In genomic region chr22:31321421-31321820, GRCh38 we compare ENCODE assay signal across 15 cellular contexts.
"Had no signal": no experiment of that assay in that cellular context is flagged by ENCODE, and none has a peak within 500 bp of the region (broad histone marks: within the 10 kb centered on the region; RNA-seq: fewer than 3 reads in every experiment).

No MANE protein-coding gene starts in this region.

- FAIRE-seq: astrocyte, kidney had no signal

- H3K9me3 ChIP-seq: left ventricle myocardium inferior, sigmoid colon, spleen, stomach, testis had no signal

- H3K4me2 ChIP-seq: hepatocyte had no signal

- H3K27ac ChIP-seq: hepatocyte, left ventricle myocardium inferior, sigmoid colon, spleen, stomach, testis had no signal

- H3K79me2 ChIP-seq: hepatocyte had no signal

- H2AFZ ChIP-seq: hepatocyte had no signal

- H3K27me3 Mint-ChIP-seq: activated CD4-positive, alpha-beta memory T cell treated with anti-CD3 and anti-CD28 coated beads, Interleukin-2, amount 10 ng/mL, durations not matched to agents 7 days and 5 days; T-helper 17 cell had no signal

- DNase-seq: activated CD4-positive, alpha-beta memory T cell treated with anti-CD3 and anti-CD28 coated beads, Interleukin-2, amount 10 ng/mL, durations not matched to agents 7 days and 5 days; activated CD4-positive, alpha-beta T cell treated with anti-CD3 and anti-CD28 coated beads for 4 hours; activated T-cell treated with anti-CD3 and anti-CD28 coated beads, Interleukin-2, amount 50 U/mL, for 48 hours; erythroblast; kidney; left ventricle myocardium inferior; mesenchymal stem cell; sigmoid colon; spleen; stomach; T-helper 17 cell; testis had no signal

- H3K27ac Mint-ChIP-seq: activated CD4-positive, alpha-beta memory T cell treated with anti-CD3 and anti-CD28 coated beads, Interleukin-2, amount 10 ng/mL, durations not matched to agents 7 days and 5 days; nephron; T-helper 17 cell had no signal

- H3K27me3 ChIP-seq: hepatocyte, sigmoid colon, spleen, stomach, testis had no signal

- H3K4me1 ChIP-seq: left ventricle myocardium inferior, sigmoid colon, spleen, testis had no signal

- H3K4me1 Mint-ChIP-seq: activated CD4-positive, alpha-beta memory T cell treated with anti-CD3 and anti-CD28 coated beads, Interleukin-2, amount 10 ng/mL, durations not matched to agents 7 days and 5 days; nephron had no signal

- H3K4me3 Mint-ChIP-seq: activated CD4-positive, alpha-beta memory T cell treated with anti-CD3 and anti-CD28 coated beads, Interleukin-2, amount 10 ng/mL, durations not matched to agents 7 days and 5 days; nephron; T-helper 17 cell had no signal

- H3K9me3 Mint-ChIP-seq: activated CD4-positive, alpha-beta memory T cell treated with anti-CD3 and anti-CD28 coated beads, Interleukin-2, amount 10 ng/mL, durations not matched to agents 7 days and 5 days; nephron had no signal

- ATAC-seq: T-helper 17 cell had no signal

- H3K4me3 ChIP-seq: hepatocyte, left ventricle myocardium inferior, sigmoid colon, spleen, stomach, testis had no signal
